ENCODE assay signal across 22 cellular contexts in the genomic region with DNA sequence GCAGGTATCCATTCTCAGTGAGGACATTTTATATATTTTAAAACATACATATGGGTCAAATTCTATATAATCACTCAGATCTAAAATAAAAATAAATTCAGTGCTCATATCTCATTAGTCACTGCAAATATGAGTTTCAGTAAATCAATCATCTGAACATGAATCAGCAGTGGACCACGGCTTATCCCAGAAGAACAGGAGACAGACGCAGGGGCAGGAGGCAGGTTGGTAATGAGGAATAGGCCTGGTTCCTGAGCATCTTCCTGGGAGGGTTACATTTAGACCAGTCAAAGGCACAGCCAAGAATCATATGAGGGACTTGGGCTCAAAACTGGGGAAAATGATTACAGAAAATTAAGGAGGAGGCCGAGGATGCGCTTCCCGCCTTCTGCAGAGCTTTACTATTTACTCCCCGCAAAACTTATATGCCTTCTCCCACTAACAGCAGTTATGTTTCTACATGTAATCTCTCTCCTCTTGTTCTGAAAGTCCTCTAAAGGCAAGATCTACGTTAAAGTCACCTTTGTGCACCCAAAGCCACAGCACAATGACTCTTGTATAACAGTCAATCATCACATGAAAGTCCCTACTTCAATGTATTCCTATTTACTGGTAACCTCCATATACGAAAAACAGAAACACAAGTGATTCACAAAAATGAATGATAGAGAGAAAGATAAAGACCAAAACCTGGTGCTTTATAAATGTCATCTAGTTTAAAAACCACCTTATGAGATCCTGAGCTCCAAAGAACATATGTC. TPM values are rescaled to one million over a fixed set of nuclear protein-coding genes. Genes with fewer than 3 reads are reported as not detected.
A peak's percentile ranks its signal among the peaks of the same experiment; 100 is the strongest.
DNase-seq lines count a peak whose midpoint lies in the region; ATAC-seq and TF ChIP-seq lines count a peak whose summit lies in the region.
"Had no signal": no experiment of that assay in that cellular context is flagged by ENCODE, and none has a peak within 500 bp of the region (broad histone marks: within the 10 kb centered on the region; RNA-seq: fewer than 3 reads in every experiment).

No MANE protein-coding gene starts in this region.

- CTCF ChIA-PET in activated CD4-positive, alpha-beta T cell treated with anti-CD3 and anti-CD28 coated beads for 36 hours (lab: Charles Lee) = no interaction called here

- H3K9me3 ChIP-seq in CD4-positive, CD25-positive, alpha-beta regulatory T cell (ENCODE audit: control insufficient read depth in 2 of 2, low read length in 2 of 2) = no peaks in the 10 kb centered on the region
- H3K9me3 ChIP-seq in body of pancreas = no peaks in the 10 kb centered on the region
- H3K9me3 ChIP-seq: BLaER1, HAP-1 had no signal

- peaks cover 36% of the 10 kb centered on the region for H3K36me3 Mint-ChIP-seq in activated CD4-positive, alpha-beta T cell treated with anti-CD3 and anti-CD28 coated beads for 36 hours (ENCODE audit: low read depth)
- H3K36me3 Mint-ChIP-seq in activated CD4-positive, alpha-beta T cell treated with anti-CD3 and anti-CD28 coated beads, Interleukin-2, amount 10 ng/mL, durations not matched to agents 24 days and 14 days (ENCODE audit: low read depth) = peaks cover 11% of the 10 kb centered on the region
- peaks cover 64% of the 10 kb centered on the region for H3K36me3 Mint-ChIP-seq in CD4-positive, CD25-positive, alpha-beta regulatory T cell
- peaks cover 87% of the 10 kb centered on the region for H3K36me3 Mint-ChIP-seq in activated T-helper 17 cell treated with anti-CD3 and anti-CD28 coated beads, Interleukin-2, amount 50 U/mL, for 72 hours (ENCODE audit: low read depth)

- no peak overlapping the region for H3K4me3 Mint-ChIP-seq in activated CD4-positive, alpha-beta T cell treated with anti-CD3 and anti-CD28 coated beads for 36 hours
- H3K4me3 Mint-ChIP-seq in activated CD4-positive, alpha-beta T cell treated with anti-CD3 and anti-CD28 coated beads, Interleukin-2, amount 10 ng/mL, durations not matched to agents 24 days and 14 days = no peak overlapping the region
- H3K4me3 Mint-ChIP-seq in CD4-positive, CD25-positive, alpha-beta regulatory T cell = no peak overlapping the region
- no peak overlapping the region for H3K4me3 Mint-ChIP-seq in activated T-helper 17 cell treated with anti-CD3 and anti-CD28 coated beads, Interleukin-2, amount 50 U/mL, for 72 hours
- H3K4me3 Mint-ChIP-seq: B cell; CD4-positive, alpha-beta T cell; CD8-positive, alpha-beta memory T cell; HFFc6 had no signal

- H3K4me3 ChIP-seq in CD4-positive, CD25-positive, alpha-beta regulatory T cell (ENCODE audit: low read depth, low read length) = no peak overlapping the region
- H3K4me3 ChIP-seq in body of pancreas = no peak overlapping the region
- H3K4me3 ChIP-seq: BLaER1, HAP-1 had no signal

- POLR2A ChIA-PET in activated CD4-positive, alpha-beta T cell treated with anti-CD3 and anti-CD28 coated beads for 36 hours (lab: Charles Lee) = no interaction called here

- H3K4me1 Mint-ChIP-seq in activated CD4-positive, alpha-beta T cell treated with anti-CD3 and anti-CD28 coated beads for 36 hours = peaks cover 2% of the 10 kb centered on the region
- H3K4me1 Mint-ChIP-seq in activated CD4-positive, alpha-beta T cell treated with anti-CD3 and anti-CD28 coated beads, Interleukin-2, amount 10 ng/mL, durations not matched to agents 24 days and 14 days = no peaks in the 10 kb centered on the region
- H3K4me1 Mint-ChIP-seq in CD4-positive, CD25-positive, alpha-beta regulatory T cell = peaks cover 0 to 3% (median 0%) of the 10 kb centered on the region in 4 donors
- H3K4me1 Mint-ChIP-seq in activated T-helper 17 cell treated with anti-CD3 and anti-CD28 coated beads, Interleukin-2, amount 50 U/mL, for 72 hours = no peaks in the 10 kb centered on the region
- H3K4me1 Mint-ChIP-seq: B cell had no signal

- H3K27me3 Mint-ChIP-seq in activated CD4-positive, alpha-beta T cell treated with anti-CD3 and anti-CD28 coated beads for 36 hours = no peaks in the 10 kb centered on the region
- no peaks in the 10 kb centered on the region for H3K27me3 Mint-ChIP-seq in activated CD4-positive, alpha-beta T cell treated with anti-CD3 and anti-CD28 coated beads, Interleukin-2, amount 10 ng/mL, durations not matched to agents 24 days and 14 days
- no peaks in the 10 kb centered on the region for H3K27me3 Mint-ChIP-seq in CD4-positive, CD25-positive, alpha-beta regulatory T cell
- no peaks in the 10 kb centered on the region for H3K27me3 Mint-ChIP-seq in activated T-helper 17 cell treated with anti-CD3 and anti-CD28 coated beads, Interleukin-2, amount 50 U/mL, for 72 hours
- H3K27me3 Mint-ChIP-seq: B cell; CD4-positive, alpha-beta T cell; CD8-positive, alpha-beta memory T cell had no signal

- DNase-seq in activated CD4-positive, alpha-beta T cell treated with anti-CD3 and anti-CD28 coated beads for 36 hours = no peak
- no peak for DNase-seq in activated CD4-positive, alpha-beta T cell treated with anti-CD3 and anti-CD28 coated beads, Interleukin-2, amount 10 ng/mL, durations not matched to agents 24 days and 14 days
- DNase-seq in CD4-positive, CD25-positive, alpha-beta regulatory T cell = no peak
- no peak for DNase-seq in body of pancreas
- DNase-seq in NCI-H2107 (lab: John Stamatoyannopoulos, UW) = no peak
- no peak for DNase-seq in SHP77 (lab: John Stamatoyannopoulos, UW)
- DNase-seq in cerebellar cortex (ENCODE audit: low spot score) = no peak
- DNase-seq: CD4-positive, alpha-beta T cell; CD8-positive, alpha-beta memory T cell; DMS 273 treated with DMSO at 0.1 percent for 48 hours; DMS79; EL; GF-D8; GOT3; HFFc6 had no signal

- H3K27ac Mint-ChIP-seq in activated CD4-positive, alpha-beta T cell treated with anti-CD3 and anti-CD28 coated beads for 36 hours = no peak overlapping the region
- H3K27ac Mint-ChIP-seq in activated CD4-positive, alpha-beta T cell treated with anti-CD3 and anti-CD28 coated beads, Interleukin-2, amount 10 ng/mL, durations not matched to agents 24 days and 14 days = no peak overlapping the region
- peak overlapping the region in 2 of 3 donors; percentile 13 to 16 for H3K27ac Mint-ChIP-seq in CD4-positive, CD25-positive, alpha-beta regulatory T cell
- H3K27ac Mint-ChIP-seq in activated T-helper 17 cell treated with anti-CD3 and anti-CD28 coated beads, Interleukin-2, amount 50 U/mL, for 72 hours = no peak overlapping the region
- H3K27ac Mint-ChIP-seq: B cell; CD4-positive, alpha-beta T cell; HFFc6 had no signal

- H3K36me3 ChIP-seq in CD4-positive, CD25-positive, alpha-beta regulatory T cell (ENCODE audit: control insufficient read depth, insufficient read depth, low read length) = peaks cover 46% of the 10 kb centered on the region
- peaks cover 12 to 24% of the 10 kb centered on the region in 2 donors for H3K36me3 ChIP-seq in body of pancreas (replicated peaks in 1 of 2; ENCODE audit: insufficient read depth in 1 of 2, low read depth in 2 of 2)
- H3K36me3 ChIP-seq: HAP-1 had no signal

- H3K27me3 ChIP-seq in CD4-positive, CD25-positive, alpha-beta regulatory T cell (ENCODE audit: control insufficient read depth, insufficient read depth, low read length) = no peaks in the 10 kb centered on the region
- H3K27me3 ChIP-seq in body of pancreas = no peaks in the 10 kb centered on the region
- H3K27me3 ChIP-seq: BLaER1 had no signal

- TF ChIP-seq CTCF in body of pancreas (IDR thresholded peaks at IDR 0.05) = no peak

- no peak for TF ChIP-seq POLR2A in body of pancreas (IDR thresholded peaks at IDR 0.05)

- WGBS in body of pancreas, 2 donors = 75 to 80% methylated on average over 8 of the region's 8 CpGs

- no peaks in the 10 kb centered on the region for H3K9me3 Mint-ChIP-seq in activated CD4-positive, alpha-beta T cell treated with anti-CD3 and anti-CD28 coated beads for 36 hours (ENCODE audit: low read depth)
- peaks cover 7% of the 10 kb centered on the region for H3K9me3 Mint-ChIP-seq in activated CD4-positive, alpha-beta T cell treated with anti-CD3 and anti-CD28 coated beads, Interleukin-2, amount 10 ng/mL, durations not matched to agents 24 days and 14 days
- H3K9me3 Mint-ChIP-seq in CD4-positive, CD25-positive, alpha-beta regulatory T cell = peaks cover 0 to 2% (median 0%) of the 10 kb centered on the region in 7 donors
- H3K9me3 Mint-ChIP-seq in activated T-helper 17 cell treated with anti-CD3 and anti-CD28 coated beads, Interleukin-2, amount 50 U/mL, for 72 hours = no peaks in the 10 kb centered on the region
- H3K9me3 Mint-ChIP-seq: CD4-positive, alpha-beta T cell; CD8-positive, alpha-beta memory T cell; HFFc6 had no signal

- no peak overlapping the region for H3K27ac ChIP-seq in CD4-positive, CD25-positive, alpha-beta regulatory T cell (ENCODE audit: insufficient read depth, low read length, poor library complexity, severe bottlenecking)
- H3K27ac ChIP-seq in body of pancreas = peak overlapping the region in 3 of 4 donors; percentile 61 to 72 (median 68)
- H3K27ac ChIP-seq: 22Rv1, BLaER1, C4-2B had no signal

- peak; percentile 33 for ATAC-seq in activated CD4-positive, alpha-beta T cell treated with anti-CD3 and anti-CD28 coated beads for 36 hours
- no peak for ATAC-seq in CD4-positive, CD25-positive, alpha-beta regulatory T cell (ENCODE audit: low read depth in 2 of 2)
- ATAC-seq in activated T-helper 17 cell treated with anti-CD3 and anti-CD28 coated beads, Interleukin-2, amount 50 U/mL, for 72 hours (replicated peaks) = peak; percentile 45
- peak; percentile 59 for ATAC-seq in body of pancreas

- intact Hi-C loops in activated CD4-positive, alpha-beta T cell treated with anti-CD3 and anti-CD28 coated beads for 36 hours (cut with DNase I, micrococcal nuclease) = no loop called here
- intact Hi-C loops in activated CD4-positive, alpha-beta T cell treated with anti-CD3 and anti-CD28 coated beads, Interleukin-2, amount 10 ng/mL, durations not matched to agents 24 days and 14 days (cut with micrococcal nuclease) = no loop called here
- intact Hi-C loops in body of pancreas (cut with DNase I) = no loop called here

- H3K4me1 ChIP-seq in CD4-positive, CD25-positive, alpha-beta regulatory T cell (ENCODE audit: control insufficient read depth, insufficient read depth, low read length, poor library complexity, severe bottlenecking) = no peaks in the 10 kb centered on the region
- peaks cover 14% of the 10 kb centered on the region for H3K4me1 ChIP-seq in body of pancreas
- H3K4me1 ChIP-seq: BLaER1, HAP-1 had no signal

RNA-seq across cellular contexts. Expression of a gene that starts 35.1 kb away (rescaled TPM):
- total RNA-seq in activated CD4-positive, alpha-beta T cell treated with anti-CD3 and anti-CD28 coated beads for 36 hours = 10 to 100 TPM; 17.7 to 18.1 TPM
- 17.4 and 17.7 TPM in 2 replicates for total RNA-seq in activated CD4-positive, alpha-beta T cell treated with anti-CD3 and anti-CD28 coated beads, Interleukin-2, amount 10 ng/mL, durations not matched to agents 24 days and 14 days
- total RNA-seq in CD4-positive, CD25-positive, alpha-beta regulatory T cell = 49.5 TPM
- polyA plus RNA-seq in CD4-positive, CD25-positive, alpha-beta regulatory T cell = 10 to 100 TPM; 27.8 to 52.5 (median 39.4) TPM
- total RNA-seq in activated T-helper 17 cell treated with anti-CD3 and anti-CD28 coated beads, Interleukin-2, amount 50 U/mL, for 72 hours = 10 to 100 TPM; 16.2 to 40.0 TPM
- total RNA-seq in body of pancreas = 100 to 1,000 TPM; 159 to 162 TPM

RNA-seq across cellular contexts. Expression of a gene that starts 36.0 kb away (rescaled TPM):
- total RNA-seq in activated CD4-positive, alpha-beta T cell treated with anti-CD3 and anti-CD28 coated beads for 36 hours = 100 to 1,000 TPM; 136 to 139 TPM
- total RNA-seq in activated CD4-positive, alpha-beta T cell treated with anti-CD3 and anti-CD28 coated beads, Interleukin-2, amount 10 ng/mL, durations not matched to agents 24 days and 14 days = 124 and 127 TPM in 2 replicates
- total RNA-seq in CD4-positive, CD25-positive, alpha-beta regulatory T cell = 77.2 TPM
- 100 to 1,000 TPM; 162 to 175 (median 167) TPM for polyA plus RNA-seq in CD4-positive, CD25-positive, alpha-beta regulatory T cell
- 100 to 1,000 TPM; 116 to 156 TPM for total RNA-seq in activated T-helper 17 cell treated with anti-CD3 and anti-CD28 coated beads, Interleukin-2, amount 50 U/mL, for 72 hours
- 10 to 100 TPM; 62.0 to 74.2 TPM for total RNA-seq in body of pancreas

RNA-seq across cellular contexts. Expression of a gene that starts 59.2 kb away (rescaled TPM):
- total RNA-seq in activated CD4-positive, alpha-beta T cell treated with anti-CD3 and anti-CD28 coated beads for 36 hours = not detected
- 0.28 and 0.33 TPM in 2 replicates for total RNA-seq in activated CD4-positive, alpha-beta T cell treated with anti-CD3 and anti-CD28 coated beads, Interleukin-2, amount 10 ng/mL, durations not matched to agents 24 days and 14 days
- not detected for total RNA-seq in CD4-positive, CD25-positive, alpha-beta regulatory T cell
- under 1 TPM in 1 of 4 donors, not detected in 3; 0.80 TPM for polyA plus RNA-seq in CD4-positive, CD25-positive, alpha-beta regulatory T cell
- total RNA-seq in activated T-helper 17 cell treated with anti-CD3 and anti-CD28 coated beads, Interleukin-2, amount 50 U/mL, for 72 hours = not detected
- total RNA-seq in body of pancreas = 100 to 1,000 TPM in 1 of 2 donors, 10 to 100 TPM in 1; 56.6 to 104 TPM
- total RNA-seq: CD4-positive, alpha-beta T cell; CD8-positive, alpha-beta memory T cell; HFFc6 had no signal
- polyA plus RNA-seq: AG04450; CD8-positive, alpha-beta memory T cell had no signal

Comparison
In these comparisons a context has a peak if more than half of its experiments do, and no peak if none do; other contexts are left out.
1. ATAC-seq: peak in activated CD4-positive, alpha-beta T cell treated with anti-CD3 and anti-CD28 coated beads for 36 hours (single experiment), activated T-helper 17 cell treated with anti-CD3 and anti-CD28 coated beads, Interleukin-2, amount 50 U/mL, for 72 hours (single experiment) and body of pancreas (single experiment); none in CD4-positive, CD25-positive, alpha-beta regulatory T cell (0 of 2).
2. H3K27ac Mint-ChIP-seq: peak in CD4-positive, CD25-positive, alpha-beta regulatory T cell (2 of 3); none in activated CD4-positive, alpha-beta T cell treated with anti-CD3 and anti-CD28 coated beads for 36 hours (single experiment), activated CD4-positive, alpha-beta T cell treated with anti-CD3 and anti-CD28 coated beads, Interleukin-2, amount 10 ng/mL, durations not matched to agents 24 days and 14 days (single experiment) and activated T-helper 17 cell treated with anti-CD3 and anti-CD28 coated beads, Interleukin-2, amount 50 U/mL, for 72 hours (single experiment).
3. RNA of a gene that starts 59.2 kb away (total RNA-seq): 56.6 to 104 TPM in body of pancreas; 0.28 to 0.33 TPM in activated CD4-positive, alpha-beta T cell treated with anti-CD3 and anti-CD28 coated beads, Interleukin-2, amount 10 ng/mL, durations not matched to agents 24 days and 14 days, not detected in activated CD4-positive, alpha-beta T cell treated with anti-CD3 and anti-CD28 coated beads for 36 hours, not detected in CD4-positive, CD25-positive, alpha-beta regulatory T cell (single experiment) and not detected in activated T-helper 17 cell treated with anti-CD3 and anti-CD28 coated beads, Interleukin-2, amount 50 U/mL, for 72 hours; every median in the first group is over 10 times any median in the second.